ENCODE assay signal across 16 cellular contexts in the genomic region with DNA sequence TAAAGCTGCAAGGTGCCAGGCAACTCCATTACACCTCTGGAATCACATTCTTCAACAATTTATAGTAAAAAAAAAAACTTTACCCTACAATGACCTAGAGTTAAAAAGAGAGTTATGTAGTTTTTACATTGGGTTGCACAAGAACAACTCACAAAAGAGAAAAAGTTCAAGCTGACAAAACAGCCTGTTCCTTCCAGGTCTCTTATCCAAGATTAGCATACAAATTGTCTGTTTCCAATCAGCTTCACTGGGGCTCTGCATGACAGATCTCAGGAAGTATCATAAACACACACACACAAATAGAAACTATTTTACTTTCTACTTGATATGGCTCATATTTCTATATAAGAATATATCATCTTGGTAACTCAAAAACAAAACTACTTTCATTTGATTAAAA.
DNase-seq lines count a peak whose midpoint lies in the region; ATAC-seq and TF ChIP-seq lines count a peak whose summit lies in the region.
"Had no signal": no experiment of that assay in that cellular context is flagged by ENCODE, and none has a peak within 500 bp of the region (broad histone marks: within the 10 kb centered on the region; RNA-seq: fewer than 3 reads in every experiment).

No MANE protein-coding gene starts in this region.

- TF ChIP-seq RAD21 in IMR-90 (IDR thresholded peaks at IDR 0.05; ENCODE audit: low read length) = no peak

- H3K9me3 Mint-ChIP-seq in immature natural killer cell = no peaks in the 10 kb centered on the region
- H3K9me3 Mint-ChIP-seq: IgD-negative memory B cell had no signal

- no peak for TF ChIP-seq POLR2A in IMR-90 (IDR thresholded peaks at IDR 0.05; ENCODE audit: low read depth, low read length)

- H4K91ac ChIP-seq in IMR-90 (ENCODE audit: insufficient read depth, low read depth, low read length) = no peak overlapping the region

- H3K4me1 Mint-ChIP-seq in immature natural killer cell = no peaks in the 10 kb centered on the region

- peaks cover 3% of the 10 kb centered on the region for H3K9me1 ChIP-seq in IMR-90 (ENCODE audit: insufficient read depth, low read length)

- no peak overlapping the region; the same call in 1 of the 2 replicates for H3K18ac ChIP-seq in IMR-90 (ENCODE audit: low read depth, low read length)

- intact Hi-C loops in IMR-90 (cut with micrococcal nuclease) = no loop called here
- intact Hi-C loops in sciatic nerve (cut with DNase I) = no loop called here

- no peak overlapping the region for H3K4me2 ChIP-seq in IMR-90 (ENCODE audit: low read depth, low read length)

- H2BK20ac ChIP-seq in IMR-90 (ENCODE audit: low read depth, low read length) = no peak overlapping the region

- BruUV-seq in IMR-90 (replicated peaks; lab: Mats Ljungman, UMichigan) = no TSS peak

- H3K27ac ChIP-seq in IMR-90 (ENCODE audit: insufficient read depth, low read length) = peak overlapping the region; percentile 41; the same call in 1 of the 2 replicates
- H3K27ac ChIP-seq: SK-N-MC had no signal

- H3K14ac ChIP-seq in IMR-90 (replicated peaks; ENCODE audit: low read depth, low read length) = no peak overlapping the region

- H3K9ac ChIP-seq in IMR-90 (ENCODE audit: low read depth, low read length) = no peak overlapping the region

- H3K4me1 ChIP-seq in IMR-90 (ENCODE audit: control insufficient read depth, insufficient read depth, low read length) = peaks cover 4% of the 10 kb centered on the region; the same call in 1 of the 2 replicates

- H3K79me1 ChIP-seq in IMR-90 (ENCODE audit: low read depth in 1 of 2, low read length in 2 of 2) = no peaks in the 10 kb centered on the region

- H2BK15ac ChIP-seq in IMR-90 (ENCODE audit: low read depth, low read length) = no peak overlapping the region

- no peaks in the 10 kb centered on the region for H4K20me1 ChIP-seq in IMR-90 (ENCODE audit: insufficient read depth, low read length)

- POLR2A ChIA-PET in IMR-90 (lab: Charles Lee; ENCODE audit: unreplicated experiment) = no interaction called here

- H3K27me3 ChIP-seq in IMR-90 (ENCODE audit: control insufficient read depth, insufficient read depth, low read length) = no peaks in the 10 kb centered on the region

- no peak overlapping the region for H3K27ac Mint-ChIP-seq in immature natural killer cell
- H3K27ac Mint-ChIP-seq: CD4-positive, alpha-beta memory T cell; IgD-negative memory B cell had no signal

- H4K8ac ChIP-seq in IMR-90 (ENCODE audit: low read depth in 2 of 2, low read length in 2 of 2) = no peak overlapping the region

- no peak overlapping the region for H3K4ac ChIP-seq in IMR-90 (ENCODE audit: low read depth, low read length)

- H2AK5ac ChIP-seq in IMR-90 (ENCODE audit: low read depth, low read length) = no peak overlapping the region

- TF ChIP-seq CTCF in IMR-90 (conservative IDR thresholded peaks at IDR 0.05; ENCODE audit: low read depth, low read length) = no peak
- TF ChIP-seq CTCF in fibroblast of pulmonary artery (IDR thresholded peaks at IDR 0.05; ENCODE audit: low read length, missing control alignments) = no peak

- H2AFZ ChIP-seq in IMR-90 (replicated peaks; ENCODE audit: low read length, poor library complexity) = no peak overlapping the region

- no peak overlapping the region for H3K23ac ChIP-seq in IMR-90 (ENCODE audit: low read depth, low read length)

- H3K4me3 ChIP-seq in IMR-90 (ENCODE audit: insufficient read depth, low read depth, low read length) = no peak overlapping the region
- no peak overlapping the region for H3K4me3 ChIP-seq in fibroblast of pulmonary artery (replicated peaks; ENCODE audit: low read depth, low read length)
- H3K4me3 ChIP-seq: SK-N-MC had no signal

- CTCF ChIA-PET in IMR-90 (lab: Yijun Ruan, JAX) = no interaction called here

- no peak for ATAC-seq in IMR-90 (ENCODE audit: low read depth)
- peak; percentile 57 for ATAC-seq in sciatic nerve
- no peak for ATAC-seq in GM18498 (IDR thresholded peaks at IDR 0.05; ENCODE audit: unreplicated experiment)

- DNase-seq in IMR-90 (no peak), amniotic epithelial cell (ENCODE audit: low read depth) (peak; percentile 78), fibroblast of pulmonary artery (ENCODE audit: low read depth) (peak; percentile 54), sciatic nerve (ENCODE audit: low spot score) (no peak), immature natural killer cell (no peak), RPMI8226 (no peak)
- DNase-seq: Calu3; CD4-positive, alpha-beta memory T cell; H7; NCI-H1417 treated with DMSO at 0.1 percent for 48 hours; NCI-H2081 treated with DMSO at 0.1 percent for 48 hours; NCI-H510A; NCI-H774 had no signal

- peaks cover 0 to 5% (median 0%) of the 10 kb centered on the region in 3 donors for H3K27me3 Mint-ChIP-seq in immature natural killer cell (ENCODE audit: low read depth in 3 of 3)
- H3K27me3 Mint-ChIP-seq: CD4-positive, alpha-beta memory T cell; IgD-negative memory B cell had no signal

- in situ Hi-C loops in IMR-90 (cut with MboI; ENCODE audit: low sequenced_read_pairs) = no loop called here

- H3K56ac ChIP-seq in IMR-90 (ENCODE audit: extremely low read depth, insufficient read depth, low read length) = no peak overlapping the region

- no peaks in the 10 kb centered on the region for H3K9me3 ChIP-seq in IMR-90 (ENCODE audit: control insufficient read depth, insufficient read depth, low read length)

- no peak overlapping the region for H2AK9ac ChIP-seq in IMR-90 (replicated peaks; ENCODE audit: low read depth, low read length, poor library complexity)

- H4K5ac ChIP-seq in IMR-90 (ENCODE audit: low read depth, low read length) = no peak overlapping the region; the same call in 1 of the 2 replicates

- dilution Hi-C loops in IMR-90 (cut with HindIII; ENCODE audit: low sequenced_read_pairs, unreplicated experiment) = no loop called here

- H3K36me3 Mint-ChIP-seq in immature natural killer cell = peaks cover 0 to 8% (median 3%) of the 10 kb centered on the region in 3 donors

- no peak overlapping the region for H2BK5ac ChIP-seq in IMR-90 (ENCODE audit: low read depth, low read length, poor library complexity, severe bottlenecking)

- no peak overlapping the region for H2BK120ac ChIP-seq in IMR-90 (ENCODE audit: low read depth, low read length)

- H3K4me3 Mint-ChIP-seq in immature natural killer cell = no peak overlapping the region
- H3K4me3 Mint-ChIP-seq: CD4-positive, alpha-beta memory T cell; IgD-negative memory B cell had no signal

- peaks cover 2% of the 10 kb centered on the region for H3K36me3 ChIP-seq in IMR-90 (ENCODE audit: control insufficient read depth, insufficient read depth, low read length)

TF ChIP-seq in IMR-90, 13 proteins besides CTCF, POLR2A, EP300 and RAD21:
- TF ChIP-seq, protein P1, sequence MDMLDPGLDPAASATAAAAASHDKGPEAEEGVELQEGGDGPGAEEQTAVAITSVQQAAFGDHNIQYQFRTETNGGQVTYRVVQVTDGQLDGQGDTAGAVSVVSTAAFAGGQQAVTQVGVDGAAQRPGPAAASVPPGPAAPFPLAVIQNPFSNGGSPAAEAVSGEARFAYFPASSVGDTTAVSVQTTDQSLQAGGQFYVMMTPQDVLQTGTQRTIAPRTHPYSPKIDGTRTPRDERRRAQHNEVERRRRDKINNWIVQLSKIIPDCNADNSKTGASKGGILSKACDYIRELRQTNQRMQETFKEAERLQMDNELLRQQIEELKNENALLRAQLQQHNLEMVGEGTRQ (IDR thresholded peaks at IDR 0.05; ENCODE audit: low read depth, low read length) = no peak
- TF ChIP-seq NFE2L2 (IDR thresholded peaks at IDR 0.05; ENCODE audit: low read depth, low read length) = no peak
- TF ChIP-seq MAZ (IDR thresholded peaks at IDR 0.05; ENCODE audit: borderline replicate concordance, low read depth, low read length) = no peak

Comparison
In these comparisons a context has a peak if more than half of its experiments do, and no peak if none do; other contexts are left out.
1. DNase-seq: peak in amniotic epithelial cell (single experiment) and fibroblast of pulmonary artery (single experiment); none in IMR-90 (single experiment), sciatic nerve (single experiment), immature natural killer cell (0 of 3) and RPMI8226 (single experiment).